Comparison of ENCODE assay signal across 8 cellular contexts in the genomic region with DNA sequence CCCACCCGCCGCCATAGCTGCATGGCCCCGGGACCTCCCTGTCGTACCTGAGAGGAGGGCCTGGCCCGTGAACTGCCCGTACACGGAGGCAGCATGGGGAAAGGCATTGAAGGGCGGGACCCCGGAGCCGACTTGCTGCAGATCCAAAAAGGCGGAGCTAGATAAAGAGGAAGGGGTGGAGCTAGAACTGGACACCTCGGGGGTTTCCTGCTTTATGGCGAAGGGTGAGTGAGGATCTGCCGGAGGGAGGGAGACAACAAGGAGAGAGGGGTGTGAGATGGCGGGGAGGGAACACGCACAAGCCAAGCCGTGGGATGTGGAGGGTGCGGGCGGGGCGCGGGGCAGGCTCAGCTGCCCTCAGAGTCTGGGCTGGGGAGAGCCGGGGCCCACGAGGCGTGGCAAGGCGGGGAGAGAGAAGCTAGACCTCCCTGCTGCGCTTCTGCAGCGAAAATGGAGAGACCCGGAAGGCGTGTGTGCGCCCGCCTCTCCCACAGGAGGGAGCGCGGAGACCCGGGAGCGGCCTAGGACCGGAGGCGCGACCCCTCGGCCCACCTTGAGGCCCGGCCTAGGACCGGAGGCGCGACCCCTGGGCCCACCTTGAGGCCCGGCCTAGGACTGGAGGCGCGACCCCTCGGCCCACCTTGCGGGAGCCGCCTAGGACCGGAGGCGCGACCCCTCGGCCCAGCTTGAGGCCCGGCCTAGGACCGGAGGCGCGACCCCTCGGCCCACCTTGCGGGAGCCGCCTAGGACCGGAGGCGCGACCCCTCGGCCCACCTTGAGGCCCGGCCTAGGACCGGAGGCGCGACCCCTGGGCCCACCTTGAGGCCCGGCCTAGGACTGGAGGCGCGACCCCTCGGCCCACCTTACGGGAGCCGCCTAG. TPM values are rescaled to one million over a fixed set of nuclear protein-coding genes. Genes with fewer than 3 reads are reported as not detected.
DNase-seq lines count a peak whose midpoint lies in the region; ATAC-seq and TF ChIP-seq lines count a peak whose summit lies in the region.
"Not testable (repeated sequence)": the region's sequence is repeated elsewhere in the genome, so short reads cannot be mapped to it uniquely, and the experiment has no call there.

No MANE protein-coding gene starts in this region.

- H3K9me3 Mint-ChIP-seq in CD4-positive, alpha-beta T cell; naive thymus-derived CD4-positive, alpha-beta T cell: not testable (repeated sequence)

- peak overlapping the region; percentile 90 for H2AFZ ChIP-seq in MM.1S (ENCODE audit: low read length)

- H3K36me3 Mint-ChIP-seq in CD4-positive, alpha-beta T cell (ENCODE audit: low read depth); T-helper 17 cell (ENCODE audit: low read depth); naive thymus-derived CD4-positive, alpha-beta T cell: not testable (repeated sequence)

- H3K4me3 ChIP-seq in MM.1S (ENCODE audit: low read length) (peak overlapping the region; percentile 75), esophagus muscularis mucosa (peak overlapping the region; percentile 53 to 60 (median 56))
- H3K4me3 ChIP-seq in naive thymus-derived CD4-positive, alpha-beta T cell (ENCODE audit: low read length), result peak overlapping the region; percentile 44

- not testable (repeated sequence) for H3K4me1 ChIP-seq in MM.1S (ENCODE audit: low read length); naive thymus-derived CD4-positive, alpha-beta T cell (ENCODE audit: control insufficient read depth in 2 of 2, insufficient read depth in 2 of 2, low read length in 2 of 2)
- H3K4me1 ChIP-seq in esophagus muscularis mucosa, result peaks cover 20 to 35% (median 27%) of the 10 kb centered on the region in 4 donors

- not testable (repeated sequence) for H3K9me2 ChIP-seq in MM.1S (replicated peaks; ENCODE audit: insufficient read depth, low read length)

- POLR2A ChIA-PET in CD4-positive, alpha-beta T cell (lab: Charles Lee), result interaction anchor here (0.7 to 1.6 kb wide), 3 partner anchors 11 to 62 kb away, joined by 3 to 6 read pairs (median 3); partner anchors contain the start of gene PSD4
- POLR2A ChIA-PET in naive thymus-derived CD4-positive, alpha-beta T cell (lab: Charles Lee), result interaction anchor here (0.6 to 2.0 kb wide), 9 partner anchors 8 to 144 kb away, joined by 3 to 8 read pairs (median 3); partner anchors contain the start of gene PSD4

- WGBS in esophagus muscularis mucosa, result 69% methylated on average over 38 of the region's 74 CpGs

- peak overlapping the region; percentile 50 for H3K27ac ChIP-seq in CD4-positive, alpha-beta T cell (ENCODE audit: low read depth, low read length)
- peak overlapping the region; percentile 32; the same call in 1 of the 2 replicates for H3K27ac ChIP-seq in MM.1S (ENCODE audit: low read length)
- peak overlapping the region in 3 of 4 donors; percentile 73 to 76 (median 74) for H3K27ac ChIP-seq in esophagus muscularis mucosa (replicated peaks in 1 of 4)
- peak overlapping the region; percentile 73 for H3K27ac ChIP-seq in naive thymus-derived CD4-positive, alpha-beta T cell (ENCODE audit: low read depth, low read length)

- H3K27me3 ChIP-seq in CD4-positive, alpha-beta T cell (ENCODE audit: control insufficient read depth, insufficient read depth, low read length); MM.1S (replicated peaks; ENCODE audit: insufficient read depth, low read length); esophagus muscularis mucosa; naive thymus-derived CD4-positive, alpha-beta T cell (ENCODE audit: control insufficient read depth in 2 of 2, insufficient read depth in 2 of 2, low read length in 2 of 2): not testable (repeated sequence)

- peaks cover 18% of the 10 kb centered on the region for H3K79me2 ChIP-seq in MM.1S (ENCODE audit: low read length)

- H3K27ac Mint-ChIP-seq in CD4-positive, alpha-beta T cell, result peak overlapping the region; percentile 88
- peak overlapping the region; percentile 86 for H3K27ac Mint-ChIP-seq in T-helper 17 cell
- peak overlapping the region in 8 of 9 donors; percentile 64 to 97 (median 91) for H3K27ac Mint-ChIP-seq in naive thymus-derived CD4-positive, alpha-beta T cell

- H3K9ac ChIP-seq in MM.1S (ENCODE audit: low read length), result peak overlapping the region; percentile 85

- intact Hi-C loops in CD4-positive, alpha-beta T cell (cut with DNase I, micrococcal nuclease); esophagus muscularis mucosa (cut with DNase I): not testable (repeated sequence)
- intact Hi-C loops in naive thymus-derived CD4-positive, alpha-beta T cell (cut with micrococcal nuclease), result loop anchor here in 1 of 2 donors (1.0 to 5.0 kb wide), 2 partner anchors 31 to 522 kb away; partner anchors contain the start of gene SLC35F5

- peak; percentile 84 for ATAC-seq in CD4-positive, alpha-beta T cell (ENCODE audit: poor library complexity)
- peak; percentile 78 for ATAC-seq in GM21737 (IDR thresholded peaks at IDR 0.05; ENCODE audit: unreplicated experiment)
- peak; percentile 91 for ATAC-seq in T-helper 17 cell
- peak; percentile 85 for ATAC-seq in naive thymus-derived CD4-positive, alpha-beta T cell

- not testable (repeated sequence) for TF ChIP-seq EP300 in esophagus muscularis mucosa (IDR thresholded peaks at IDR 0.05)

- H3F3A ChIP-seq in MM.1S (ENCODE audit: insufficient read depth, low read length), result not testable (repeated sequence)

- peak overlapping the region; percentile 96 for H3K4me3 Mint-ChIP-seq in CD4-positive, alpha-beta T cell
- H3K4me3 Mint-ChIP-seq in T-helper 17 cell, result peak overlapping the region; percentile 95
- peak overlapping the region; percentile 58 to 97 (median 86) for H3K4me3 Mint-ChIP-seq in naive thymus-derived CD4-positive, alpha-beta T cell

- H3K9me3 ChIP-seq in CD4-positive, alpha-beta T cell (ENCODE audit: control insufficient read depth, low read length); MM.1S (replicated peaks; ENCODE audit: insufficient read depth, low read length); T-helper 17 cell (ENCODE audit: control insufficient read depth, low read length, poor library complexity, severe bottlenecking); esophagus muscularis mucosa; naive thymus-derived CD4-positive, alpha-beta T cell (ENCODE audit: control insufficient read depth in 2 of 3, low read length in 3 of 3): not testable (repeated sequence)

- not testable (repeated sequence) for H4K20me1 ChIP-seq in MM.1S (ENCODE audit: insufficient read depth, low read length)

- H3K36me3 ChIP-seq in MM.1S (replicated peaks; ENCODE audit: insufficient read depth, low read length); esophagus muscularis mucosa; naive thymus-derived CD4-positive, alpha-beta T cell (ENCODE audit: control insufficient read depth in 2 of 3, insufficient read depth in 3 of 3, low read length in 3 of 3): not testable (repeated sequence)

- CTCF ChIA-PET in CD4-positive, alpha-beta T cell (lab: Charles Lee), result not testable (repeated sequence)
- CTCF ChIA-PET in naive thymus-derived CD4-positive, alpha-beta T cell (lab: Charles Lee), result interaction anchor here (0.6 to 2.1 kb wide), 4 partner anchors 31 to 134 kb away, joined by 3 to 15 read pairs (median 5); no protein-coding TSS in a partner anchor

- DNase-seq in CD4-positive, alpha-beta T cell, result peak; percentile 10 to 63 (median 32)
- peak; percentile 87 for DNase-seq in MM.1S
- DNase-seq in T-helper 17 cell, result peak in 2 of 3 donors; percentile 11 to 21
- DNase-seq in activated T-helper 9 cell treated with anti-CD3 and anti-CD28 coated beads, Interleukin-2, amount 50 U/mL, for 16 hours (ENCODE audit: low read depth), result peak; percentile 47
- DNase-seq in esophagus muscularis mucosa (ENCODE audit: extremely low spot score), result not testable (repeated sequence)
- DNase-seq in naive thymus-derived CD4-positive, alpha-beta T cell, result peak in 6 of 9 donors; percentile 11 to 77 (median 45)
- peak; percentile 63 to 64 for DNase-seq in stimulated activated CD8-positive, alpha-beta memory T cell treated with anti-CD3 and anti-CD28 coated beads, Interleukin-15, amount 100 ng/mL, for 48 hours (ENCODE audit: low read depth in 2 of 2)

- TF ChIP-seq POLR2A in esophagus muscularis mucosa (IDR thresholded peaks at IDR 0.05; ENCODE audit: low read depth), result not testable (repeated sequence)

- peaks cover 13% of the 10 kb centered on the region for H3K4me1 Mint-ChIP-seq in CD4-positive, alpha-beta T cell (ENCODE audit: low read depth)
- not testable (repeated sequence) for H3K4me1 Mint-ChIP-seq in T-helper 17 cell
- peaks cover 0 to 34% (median 3%) of the 10 kb centered on the region in 7 donors for H3K4me1 Mint-ChIP-seq in naive thymus-derived CD4-positive, alpha-beta T cell

- not testable (repeated sequence) for H3K27me3 Mint-ChIP-seq in CD4-positive, alpha-beta T cell; T-helper 17 cell; naive thymus-derived CD4-positive, alpha-beta T cell

- H3K4me2 ChIP-seq in MM.1S (ENCODE audit: low read depth, low read length), result peak overlapping the region; percentile 76

- not testable (repeated sequence) for TF ChIP-seq CTCF in CD4-positive, alpha-beta T cell (IDR thresholded peaks at IDR 0.05); MM.1S (IDR thresholded peaks at IDR 0.05; ENCODE audit: low read length); esophagus muscularis mucosa (IDR thresholded peaks at IDR 0.05)

RNA-seq across cellular contexts. Expression of gene PAX8, which starts 43.1 kb away (rescaled TPM):
- under 1 TPM; 0.36 to 0.52 TPM for total RNA-seq in CD4-positive, alpha-beta T cell
- total RNA-seq in T-helper 17 cell (1 to 10 TPM in 1 of 2 donors, under 1 TPM in 1; 0.21 to 1.4 TPM), esophagus muscularis mucosa (1 to 10 TPM in 2 of 4 donors, under 1 TPM in 2; 0.58 to 2.1 (median 1.1) TPM)
- 1 to 10 TPM in 3 of 5 experiments, under 1 TPM in 2; 0.37 to 1.5 (median 1.2) TPM for total RNA-seq in naive thymus-derived CD4-positive, alpha-beta T cell
- 1 to 10 TPM in 1 of 2 donors, under 1 TPM in 1; 0.09 to 1.4 TPM for polyA plus RNA-seq in naive thymus-derived CD4-positive, alpha-beta T cell
